Comparison of ENCODE assay signal across 19 cellular contexts in the genomic region with DNA sequence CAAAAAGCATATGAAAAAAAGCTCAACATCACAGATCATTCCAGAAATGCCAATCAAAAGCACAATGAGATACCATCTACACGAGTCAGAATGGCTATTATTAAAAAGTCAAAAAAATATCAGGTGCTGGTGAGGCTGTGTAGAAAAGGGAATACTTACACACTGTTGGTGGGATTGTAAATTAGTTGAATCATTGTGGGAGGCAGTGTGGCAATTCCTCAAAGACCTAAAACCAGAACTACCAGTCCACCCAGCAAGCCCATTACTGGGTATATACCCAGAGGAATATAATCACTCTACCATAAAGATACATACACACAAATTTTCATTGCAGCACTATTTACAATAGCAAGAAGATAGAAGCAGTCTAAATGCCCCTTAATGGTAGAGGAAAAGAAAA.
A peak's percentile ranks its signal among the peaks of the same experiment; 100 is the strongest.
DNase-seq lines count a peak whose midpoint lies in the region; TF ChIP-seq lines count a peak whose summit lies in the region.
"Had no signal": no experiment of that assay in that cellular context is flagged by ENCODE, and none has a peak within 500 bp of the region (broad histone marks: within the 10 kb centered on the region; RNA-seq: fewer than 3 reads in every experiment).

No MANE protein-coding gene starts in this region.

- H3K27ac ChIP-seq in mammary epithelial cell (ENCODE audit: insufficient read depth, low read depth, low read length) (no peak overlapping the region), breast epithelium (no peak overlapping the region), coronary artery (no peak overlapping the region)
- H3K27ac ChIP-seq: 22Rv1, A549, C4-2B had no signal

- intact Hi-C loops in mammary epithelial cell (cut with micrococcal nuclease) (no loop called here), breast epithelium (cut with DNase I; ENCODE audit: low total_unique reads) (no loop called here)

- CTCF ChIA-PET in mammary epithelial cell (lab: Charles Lee; ENCODE audit: low non-redundant PET) = no interaction called here

- H3K4me2 ChIP-seq in mammary epithelial cell (ENCODE audit: insufficient read depth, low read depth, low read length) = no peak overlapping the region
- H3K4me2 ChIP-seq: A549, GM23338 had no signal

- no peaks in the 10 kb centered on the region for H3K27me3 ChIP-seq in mammary epithelial cell (ENCODE audit: insufficient read depth, low read length)
- H3K27me3 ChIP-seq in breast epithelium = no peaks in the 10 kb centered on the region

- TF ChIP-seq POLR2A in breast epithelium (IDR thresholded peaks at IDR 0.05) = no peak

- H2AFZ ChIP-seq in mammary epithelial cell (ENCODE audit: low read depth, low read length) = no peak overlapping the region
- H2AFZ ChIP-seq: GM23338 had no signal

- H3K36me3 ChIP-seq in mammary epithelial cell (ENCODE audit: insufficient read depth, low read length) (no peaks in the 10 kb centered on the region), breast epithelium (no peaks in the 10 kb centered on the region)

- in situ Hi-C loops in mammary epithelial cell (cut with MboI; ENCODE audit: low sequenced_read_pairs in 2 of 2) = no loop called here

- H3K4me1 ChIP-seq in mammary epithelial cell (ENCODE audit: insufficient read depth, low read length) (no peaks in the 10 kb centered on the region), breast epithelium (no peaks in the 10 kb centered on the region)
- H3K4me1 ChIP-seq: A549, Caco-2 had no signal

- no peak overlapping the region for H3K4me3 ChIP-seq in mammary epithelial cell (replicated peaks in 1 of 3; ENCODE audit: insufficient read depth in 1 of 3, low read depth in 2 of 3, low read length in 3 of 3)
- H3K4me3 ChIP-seq in breast epithelium = no peak overlapping the region
- no peak overlapping the region for H3K4me3 ChIP-seq in epithelial cell of esophagus (ENCODE audit: low read length)
- no peak overlapping the region for H3K4me3 ChIP-seq in coronary artery
- H3K4me3 ChIP-seq: A549, GM23338 had no signal

- BruUV-seq in mammary epithelial cell (replicated peaks; lab: Mats Ljungman, UMichigan) = no TSS peak

- 50% methylated on average over 1 of the region's 1 CpG for WGBS in mammary epithelial cell (ENCODE audit: low coverage, missing lambda C conversion rate)

- H4K20me1 ChIP-seq in mammary epithelial cell (ENCODE audit: insufficient read depth, low read length) = no peaks in the 10 kb centered on the region

- TF ChIP-seq CTCF in mammary epithelial cell (conservative IDR thresholded peaks at IDR 0.05 in 1 of 2, IDR thresholded peaks at IDR 0.05 in 1 of 2; ENCODE audit: extremely low read depth in 1 of 2, insufficient read depth in 1 of 2, low read depth in 1 of 2, low read length in 2 of 2) (no peak), breast epithelium (IDR thresholded peaks at IDR 0.05) (no peak), epithelial cell of esophagus (IDR thresholded peaks at IDR 0.05; ENCODE audit: insufficient read depth, low read depth, low read length, missing control alignments) (no peak), coronary artery (IDR thresholded peaks at IDR 0.05) (no peak)

- H3K9me3 ChIP-seq in mammary epithelial cell (replicated peaks; ENCODE audit: insufficient read depth, low read length) (no peaks in the 10 kb centered on the region), breast epithelium (no peaks in the 10 kb centered on the region)
- H3K9me3 ChIP-seq: A549, Caco-2 had no signal

- dilution Hi-C loops in mammary epithelial cell (cut with HindIII; ENCODE audit: low sequenced_read_pairs) = no loop called here

- H3K79me2 ChIP-seq in mammary epithelial cell (ENCODE audit: insufficient read depth, low read length) = no peaks in the 10 kb centered on the region

- peak; percentile 40 for DNase-seq in mammary epithelial cell
- DNase-seq in breast epithelium (ENCODE audit: low spot score in 2 of 2) = no peak
- peak; percentile 60 for DNase-seq in epithelial cell of esophagus (ENCODE audit: low read depth)
- peak; percentile 11 for DNase-seq in myocyte (ENCODE audit: low read depth)
- no peak for DNase-seq in NOMO-1 treated with DMSO at 0.1 percent for 48 hours (lab: John Stamatoyannopoulos, UW; ENCODE audit: unreplicated experiment)
- no peak for DNase-seq in RPMI8226
- no peak for DNase-seq in coronary artery (ENCODE audit: low spot score)
- DNase-seq: AML-193; Caco-2; CD4-positive, alpha-beta T cell; DMS153; DMS79; GF-D8; HCEC 1CT; IMR-90 had no signal

- no peak overlapping the region for H3K9ac ChIP-seq in mammary epithelial cell (ENCODE audit: insufficient read depth, low read length)

Comparison
In these comparisons a context has a peak if more than half of its experiments do, and no peak if none do; other contexts are left out.
1. DNase-seq: peak in mammary epithelial cell (single experiment), epithelial cell of esophagus (single experiment) and myocyte (single experiment); none in breast epithelium (0 of 2), NOMO-1 treated with DMSO at 0.1 percent for 48 hours (single experiment), RPMI8226 (single experiment) and coronary artery (single experiment).